8 cellular contexts compared by ENCODE assay signal in the genomic region with DNA sequence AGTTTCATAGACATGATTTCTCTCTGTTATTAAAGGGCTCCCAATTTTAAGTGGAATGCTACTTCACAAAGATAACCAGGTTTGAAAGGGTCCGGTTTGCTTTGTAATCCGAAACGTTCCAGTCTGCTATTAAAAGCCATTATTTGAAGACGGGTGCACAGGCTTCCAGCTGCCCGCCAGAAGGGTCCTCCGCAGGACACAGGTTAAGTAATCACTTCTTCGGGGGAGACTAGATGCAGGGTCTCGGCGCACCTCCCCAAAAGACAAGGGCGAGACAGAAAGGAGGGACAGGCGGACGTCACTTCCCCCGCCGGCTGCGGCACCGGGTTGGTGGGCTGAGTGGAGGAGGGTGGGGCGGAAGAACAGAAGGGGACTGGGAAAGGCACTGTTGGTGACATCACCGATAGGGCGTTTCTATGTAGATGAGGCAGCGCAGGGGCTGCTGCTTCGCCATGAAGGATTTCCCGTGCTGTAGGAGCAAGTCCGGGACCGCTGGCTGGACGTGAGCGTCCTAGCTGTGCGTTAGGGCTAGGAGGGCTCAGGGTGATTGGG. TPM values are rescaled to one million over a fixed set of nuclear protein-coding genes. Genes with fewer than 3 reads are reported as not detected.
A peak's percentile ranks its signal among the peaks of the same experiment; 100 is the strongest.
DNase-seq lines count a peak whose midpoint lies in the region; ATAC-seq and TF ChIP-seq lines count a peak whose summit lies in the region.

No MANE protein-coding gene starts in this region.

- peak; percentile 90 for ATAC-seq in GM19452 (IDR thresholded peaks at IDR 0.05; ENCODE audit: unreplicated experiment)
- ATAC-seq in HG03571 (IDR thresholded peaks at IDR 0.05; ENCODE audit: unreplicated experiment) = peak; percentile 88
- ATAC-seq in lung (ENCODE audit: insufficient read depth, low FRiP score) = peak; percentile 100

- no peak for TF ChIP-seq CTCF in lung (IDR thresholded peaks at IDR 0.05; ENCODE audit: control extremely low read depth, extremely low read depth)

- 0% methylated on average over 27 of the region's 27 CpGs for WGBS in lung, 2 donors

- no peaks in the 10 kb centered on the region for H3K36me3 ChIP-seq in effector memory CD4-positive, alpha-beta T cell (ENCODE audit: control insufficient read depth, insufficient read depth, low read length)
- H3K36me3 ChIP-seq in lung (ENCODE audit: control insufficient read depth in 2 of 2, insufficient read depth in 2 of 2, low read length in 2 of 2) = no peaks in the 10 kb centered on the region

- DNase-seq in C1 segment of cervical spinal cord (lab: John Stamatoyannopoulos, UW) (peak; percentile 97 to 100 (median 100)), NCI-H774 (lab: John Stamatoyannopoulos, UW) (peak; percentile 92), lung (ENCODE audit: low spot score) (peak; percentile 100)
- peak; percentile 100 for DNase-seq in activated CD4-positive, alpha-beta T cell treated with anti-CD3 and anti-CD28 coated beads, Interleukin-2, amount 50 U/mL, for 48 hours
- peak; percentile 98 to 100 (median 98) for DNase-seq in effector memory CD4-positive, alpha-beta T cell
- peak; percentile 98 to 100 (median 99) for DNase-seq in stimulated activated CD4-positive, alpha-beta T cell treated with anti-CD3 and anti-CD28 coated beads, TNF-alpha, amount 100 ng/mL, for 24 hours (ENCODE audit: low read depth in 3 of 3)

- peak overlapping the region; percentile 46 for H3K4me3 ChIP-seq in effector memory CD4-positive, alpha-beta T cell (ENCODE audit: insufficient read depth, low read depth, low read length, poor library complexity, severe bottlenecking)
- peak overlapping the region; percentile 49 for H3K4me3 ChIP-seq in lung

- H3K27ac ChIP-seq in effector memory CD4-positive, alpha-beta T cell (ENCODE audit: insufficient read depth, low read length, poor library complexity, severe bottlenecking) = peak overlapping the region; percentile 99
- peak overlapping the region; percentile 98 to 99 for H3K27ac ChIP-seq in lung (ENCODE audit: low read depth in 1 of 2, low read length in 1 of 2)

- H3K4me1 ChIP-seq in effector memory CD4-positive, alpha-beta T cell (ENCODE audit: control insufficient read depth, insufficient read depth, low read length, poor library complexity, severe bottlenecking) = peaks cover 21% of the 10 kb centered on the region
- H3K4me1 ChIP-seq in lung (ENCODE audit: control insufficient read depth in 2 of 2, insufficient read depth in 2 of 2, low read length in 2 of 2) = no peaks in the 10 kb centered on the region

- H3K27me3 ChIP-seq in effector memory CD4-positive, alpha-beta T cell (replicated peaks; ENCODE audit: control insufficient read depth, insufficient read depth, low read length, poor library complexity, severe bottlenecking) = no peaks in the 10 kb centered on the region
- H3K27me3 ChIP-seq in lung (ENCODE audit: control insufficient read depth, insufficient read depth) = no peaks in the 10 kb centered on the region

- no peaks in the 10 kb centered on the region for H3K9me3 ChIP-seq in effector memory CD4-positive, alpha-beta T cell (ENCODE audit: control insufficient read depth, low read length)
- H3K9me3 ChIP-seq in lung (ENCODE audit: control insufficient read depth in 2 of 2, insufficient read depth in 1 of 2, low read length in 1 of 2) = no peaks in the 10 kb centered on the region

RNA-seq across cellular contexts. Expression of a gene that starts 8.9 kb away (rescaled TPM):
- 1,000 to 10,000 TPM in 1 of 2 donors, under 1 TPM in 1; under 0.01 to 3,134 TPM for total RNA-seq in lung
- polyA plus RNA-seq in lung = not detected

RNA-seq across cellular contexts. Expression of a gene that starts 17.1 kb away (rescaled TPM):
- total RNA-seq in lung = 10 to 100 TPM; 31.5 to 42.2 TPM
- 10 to 100 TPM; 14.9 to 25.4 TPM for polyA plus RNA-seq in lung

Comparison
In these comparisons a context has a peak if more than half of its experiments do, and no peak if none do; other contexts are left out.
1. Peak in every context shown above with its lines: DNase-seq, ATAC-seq, H3K4me3 ChIP-seq and H3K27ac ChIP-seq.